ENCODE assay signal across 15 cellular contexts in genomic region chr15:70867911-70868467, GRCh38. TPM values are rescaled to one million over a fixed set of nuclear protein-coding genes. Genes with fewer than 3 reads are reported as not detected.
DNase-seq lines count a peak whose midpoint lies in the region; ATAC-seq and TF ChIP-seq lines count a peak whose summit lies in the region.
"Had no signal": no experiment of that assay in that cellular context is flagged by ENCODE, and none has a peak within 500 bp of the region (broad histone marks: within the 10 kb centered on the region; RNA-seq: fewer than 3 reads in every experiment).

No MANE protein-coding gene starts in this region.

- no peak overlapping the region for H3K4me3 Mint-ChIP-seq in GM23338
- H3K4me3 Mint-ChIP-seq: naive B cell; stimulated activated naive CD8-positive, alpha-beta T cell treated with anti-CD3 and anti-CD28 coated beads, Interleukin-15, Interleukin-2, amounts not matched to agents 100 ng/mL and 50 ng/mL, for 24 hours had no signal

- intact Hi-C loops in Right ventricle myocardium superior (cut with DNase I) = no loop called here

- no peak for TF ChIP-seq CTCF in GM23338 (conservative IDR thresholded peaks at IDR 0.05; ENCODE audit: low read depth in 2 of 2)

- peaks cover 19% of the 10 kb centered on the region for H3K9me3 Mint-ChIP-seq in GM23338
- H3K9me3 Mint-ChIP-seq: stimulated activated naive CD8-positive, alpha-beta T cell treated with anti-CD3 and anti-CD28 coated beads, Interleukin-15, Interleukin-2, amounts not matched to agents 100 ng/mL and 50 ng/mL, for 24 hours had no signal

- no peak overlapping the region for H2AFZ ChIP-seq in GM23338

- H3K4me3 ChIP-seq in GM23338 = no peak overlapping the region
- H3K4me3 ChIP-seq: BLaER1 had no signal

- H3K9me2 ChIP-seq in GM23338 (ENCODE audit: insufficient read depth) = peaks cover 5% of the 10 kb centered on the region; the same call in 1 of the 2 replicates

- H3K27ac ChIP-seq in GM23338 (ENCODE audit: low read depth) = no peak overlapping the region
- H3K27ac ChIP-seq: BLaER1, KMS-11 had no signal

- no peak overlapping the region for H3K4me2 ChIP-seq in GM23338
- H3K4me2 ChIP-seq: BLaER1, KMS-11 had no signal

- H3K4me1 ChIP-seq in GM23338 (ENCODE audit: insufficient read depth) = no peaks in the 10 kb centered on the region

- H3K27me3 ChIP-seq in GM23338 (ENCODE audit: insufficient read depth) = no peaks in the 10 kb centered on the region
- H3K27me3 ChIP-seq: BLaER1 had no signal

- H3K79me2 ChIP-seq in GM23338 (replicated peaks; ENCODE audit: insufficient read depth) = no peaks in the 10 kb centered on the region

- H3K27me3 Mint-ChIP-seq in GM23338 (ENCODE audit: insufficient read depth, low read depth, poor library complexity) = peaks cover 3% of the 10 kb centered on the region

- H3K27ac Mint-ChIP-seq in GM23338 = no peak overlapping the region
- H3K27ac Mint-ChIP-seq: naive B cell; stimulated activated naive CD8-positive, alpha-beta T cell treated with anti-CD3 and anti-CD28 coated beads, Interleukin-15, Interleukin-2, amounts not matched to agents 100 ng/mL and 50 ng/mL, for 24 hours had no signal

- peak; percentile 7 for DNase-seq in Daoy (ENCODE audit: low read depth)
- peak; percentile 36 for DNase-seq in astrocyte of the hippocampus (ENCODE audit: low read depth, low spot score)
- DNase-seq in Right ventricle myocardium superior = peak; percentile 61
- DNase-seq in pulmonary artery endothelial cell (ENCODE audit: low read depth, low spot score) = peak; percentile 39
- no peak for DNase-seq in SHP77 treated with DMSO at 0.1 percent for 48 hours (lab: John Stamatoyannopoulos, UW)
- DNase-seq in GM23338 (ENCODE audit: low spot score) = no peak
- DNase-seq: activated CD4-positive, CD25-positive, alpha-beta regulatory T cell; GF-D8; naive B cell; NCI-H226 had no signal

- no peaks in the 10 kb centered on the region; the same call in 2 of the 3 replicates for H3K4me1 Mint-ChIP-seq in GM23338
- H3K4me1 Mint-ChIP-seq: naive B cell had no signal

- no peaks in the 10 kb centered on the region for H3F3A ChIP-seq in GM23338 (replicated peaks; ENCODE audit: low read depth)

- peaks cover 14% of the 10 kb centered on the region for H3K36me3 Mint-ChIP-seq in GM23338 (ENCODE audit: low read depth)
- H3K36me3 Mint-ChIP-seq: naive B cell had no signal

- H4K20me1 ChIP-seq in GM23338 (replicated peaks; ENCODE audit: insufficient read depth) = no peaks in the 10 kb centered on the region
- H4K20me1 ChIP-seq: BLaER1 had no signal

- ATAC-seq in Right ventricle myocardium superior (ENCODE audit: poor library complexity) = peak; percentile 85
- no peak for ATAC-seq in HG03460 (IDR thresholded peaks at IDR 0.05; ENCODE audit: unreplicated experiment)
- no peak for ATAC-seq in GM23338
- no peak for ATAC-seq in GM21717 (IDR thresholded peaks at IDR 0.05; ENCODE audit: unreplicated experiment)

- no peaks in the 10 kb centered on the region for H3K36me3 ChIP-seq in GM23338 (ENCODE audit: insufficient read depth)
- H3K36me3 ChIP-seq: BLaER1 had no signal

TF ChIP-seq in GM23338, 12 proteins besides CTCF, POLR2A, EP300 and RAD21 (continues in another document):
- TF ChIP-seq ZNF114 (CRISPR knock-in tag; IDR thresholded peaks at IDR 0.05) = no peak
- no peak for TF ChIP-seq ZNF462 (CRISPR knock-in tag; IDR thresholded peaks at IDR 0.05)

RNA-seq across cellular contexts. Expression of gene LARP6, which starts 14.0 kb away (rescaled TPM):
- 8.2 and 42.2 TPM in 2 replicates for total RNA-seq in Daoy (2014; rRNA removed; shearing (Covaris generic))
- total RNA-seq in Right ventricle myocardium superior (47.6 TPM), pulmonary artery endothelial cell (11.4 and 23.9 TPM in 2 replicates)
- 19.7 and 22.4 TPM in 2 replicates for total RNA-seq in GM23338 (2014; rRNA removed; shearing (Covaris generic))
- polyA plus RNA-seq in GM23338 (2016; fragmentation: Nextera tagmentation; extraction: Ambion mirVana) = 18.0 and 20.0 TPM in 2 replicates

RNA-seq across cellular contexts. Expression of gene THAP10, which starts 24.2 kb away (rescaled TPM):
- 7.6 and 9.6 TPM in 2 replicates for total RNA-seq in Daoy (2014; rRNA removed; shearing (Covaris generic))
- total RNA-seq in Right ventricle myocardium superior (3.9 TPM), pulmonary artery endothelial cell (1.2 and 3.3 TPM in 2 replicates)
- total RNA-seq in GM23338 (2014; rRNA removed; shearing (Covaris generic)) = 5.5 and 5.7 TPM in 2 replicates
- 4.5 and 8.2 TPM in 2 replicates for polyA plus RNA-seq in GM23338 (2016; fragmentation: Nextera tagmentation; extraction: Ambion mirVana)

RNA-seq across cellular contexts. Expression of gene LRRC49, which starts 24.6 kb away (rescaled TPM):
- total RNA-seq in Daoy (2014; rRNA removed; shearing (Covaris generic)) = 13.7 and 21.6 TPM in 2 replicates
- 45.7 TPM for total RNA-seq in Right ventricle myocardium superior
- total RNA-seq in pulmonary artery endothelial cell = 5.6 and 6.1 TPM in 2 replicates
- 13.3 and 14.6 TPM in 2 replicates for total RNA-seq in GM23338 (2014; rRNA removed; shearing (Covaris generic))
- polyA plus RNA-seq in GM23338 (2016; fragmentation: Nextera tagmentation; extraction: Ambion mirVana) = 6.9 and 8.5 TPM in 2 replicates

Comparison
In these comparisons a context has a peak if more than half of its experiments do, and no peak if none do; other contexts are left out.
1. DNase-seq: peak in Daoy (single experiment), astrocyte of the hippocampus (single experiment), Right ventricle myocardium superior (single experiment) and pulmonary artery endothelial cell (single experiment); none in SHP77 treated with DMSO at 0.1 percent for 48 hours (single experiment) and GM23338 (single experiment).